8 cellular contexts compared by ENCODE assay signal in genomic region chr1:49318218-49318617, GRCh38.
"Had no signal": no experiment of that assay in that cellular context is flagged by ENCODE, and none has a peak within 500 bp of the region (broad histone marks: within the 10 kb centered on the region; RNA-seq: fewer than 3 reads in every experiment).

No MANE protein-coding gene starts in this region.

- DNase-seq: GDM1, GF-D8 had no signal

- FAIRE-seq: G401.6, GM12878, GM12891, GM12892, GM18507, GM19239 had no signal

- ATAC-seq: GM12878 had no signal

- H3K4me3 ChIP-seq: GM12878 had no signal
